ENCODE assay signal across 1 cellular context in the genomic region with DNA sequence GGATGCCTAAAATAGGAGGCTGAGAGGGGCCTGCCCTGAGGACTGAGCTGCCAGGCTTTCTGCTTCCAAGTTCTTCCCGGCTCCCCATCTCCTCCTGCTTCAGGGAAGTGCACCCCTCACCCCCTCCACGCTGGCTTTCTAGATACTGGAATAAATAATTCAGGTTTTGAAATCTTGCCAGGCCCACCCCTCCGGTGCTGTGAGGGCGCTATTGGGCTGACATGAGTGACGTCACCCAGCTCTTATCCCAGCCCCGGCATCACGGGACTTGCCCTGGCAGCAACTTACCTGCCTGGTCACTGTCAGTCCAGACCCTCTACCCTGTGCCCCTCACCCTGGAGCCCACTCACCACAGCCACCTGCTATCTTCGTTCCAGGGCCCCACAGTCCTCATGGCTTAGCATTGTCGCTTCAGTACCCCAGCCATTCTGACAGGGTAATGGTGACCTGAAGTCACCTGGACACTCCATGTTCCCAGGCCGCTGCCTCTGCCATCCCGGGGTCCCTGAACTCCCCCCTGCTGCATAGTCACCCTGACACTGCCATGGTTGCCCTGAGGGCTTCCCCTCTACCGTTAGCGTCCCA.
TF ChIP-seq lines count a peak whose summit lies in the region.

No MANE protein-coding gene starts in this region.

TF ChIP-seq in neural cell, 6 proteins besides CTCF, POLR2A, EP300 and RAD21:
- TF ChIP-seq, protein P1, sequence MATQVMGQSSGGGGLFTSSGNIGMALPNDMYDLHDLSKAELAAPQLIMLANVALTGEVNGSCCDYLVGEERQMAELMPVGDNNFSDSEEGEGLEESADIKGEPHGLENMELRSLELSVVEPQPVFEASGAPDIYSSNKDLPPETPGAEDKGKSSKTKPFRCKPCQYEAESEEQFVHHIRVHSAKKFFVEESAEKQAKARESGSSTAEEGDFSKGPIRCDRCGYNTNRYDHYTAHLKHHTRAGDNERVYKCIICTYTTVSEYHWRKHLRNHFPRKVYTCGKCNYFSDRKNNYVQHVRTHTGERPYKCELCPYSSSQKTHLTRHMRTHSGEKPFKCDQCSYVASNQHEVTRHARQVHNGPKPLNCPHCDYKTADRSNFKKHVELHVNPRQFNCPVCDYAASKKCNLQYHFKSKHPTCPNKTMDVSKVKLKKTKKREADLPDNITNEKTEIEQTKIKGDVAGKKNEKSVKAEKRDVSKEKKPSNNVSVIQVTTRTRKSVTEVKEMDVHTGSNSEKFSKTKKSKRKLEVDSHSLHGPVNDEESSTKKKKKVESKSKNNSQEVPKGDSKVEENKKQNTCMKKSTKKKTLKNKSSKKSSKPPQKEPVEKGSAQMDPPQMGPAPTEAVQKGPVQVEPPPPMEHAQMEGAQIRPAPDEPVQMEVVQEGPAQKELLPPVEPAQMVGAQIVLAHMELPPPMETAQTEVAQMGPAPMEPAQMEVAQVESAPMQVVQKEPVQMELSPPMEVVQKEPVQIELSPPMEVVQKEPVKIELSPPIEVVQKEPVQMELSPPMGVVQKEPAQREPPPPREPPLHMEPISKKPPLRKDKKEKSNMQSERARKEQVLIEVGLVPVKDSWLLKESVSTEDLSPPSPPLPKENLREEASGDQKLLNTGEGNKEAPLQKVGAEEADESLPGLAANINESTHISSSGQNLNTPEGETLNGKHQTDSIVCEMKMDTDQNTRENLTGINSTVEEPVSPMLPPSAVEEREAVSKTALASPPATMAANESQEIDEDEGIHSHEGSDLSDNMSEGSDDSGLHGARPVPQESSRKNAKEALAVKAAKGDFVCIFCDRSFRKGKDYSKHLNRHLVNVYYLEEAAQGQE (IDR thresholded peaks at IDR 0.05; ENCODE audit: borderline replicate concordance) = no peak
- TF ChIP-seq MXI1 (conservative IDR thresholded peaks at IDR 0.05; ENCODE audit: poor library complexity, severe bottlenecking) (no peak), TAF1 (IDR thresholded peaks at IDR 0.05; ENCODE audit: low read depth) (no peak), SMC3 (conservative IDR thresholded peaks at IDR 0.05; ENCODE audit: poor library complexity) (no peak), POLR2AphosphoS5 (IDR thresholded peaks at IDR 0.05) (no peak), EZH2 (IDR thresholded peaks at IDR 0.05; ENCODE audit: borderline replicate concordance, insufficient read depth, low read length, poor library complexity, severe bottlenecking) (no peak)
